In the genomic region with DNA sequence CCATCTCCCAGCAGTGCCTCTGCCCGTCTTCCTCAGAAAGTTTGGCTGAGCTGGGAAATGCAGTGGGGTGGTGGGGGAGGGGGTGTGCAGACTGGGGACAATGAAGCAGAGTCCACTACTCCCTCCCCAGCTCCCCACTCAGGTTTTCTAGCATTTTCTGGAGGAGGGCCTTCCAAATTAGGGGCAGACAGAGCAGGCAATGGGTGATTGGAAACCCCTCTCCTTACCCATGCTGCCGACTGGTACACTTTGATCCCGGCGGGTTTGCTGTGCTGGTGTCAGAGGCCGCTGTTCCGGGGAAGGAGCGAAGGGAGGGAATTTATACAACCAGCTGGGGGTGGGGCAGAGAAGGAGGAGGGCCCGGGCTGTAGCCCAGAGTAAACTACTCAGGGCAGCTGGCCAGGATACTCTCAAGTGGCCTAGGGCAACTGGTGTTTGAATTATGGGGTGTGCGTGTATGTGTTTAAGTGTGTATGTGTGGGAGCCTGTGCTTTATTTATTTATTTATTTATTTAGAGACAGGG, we compare ENCODE assay signal across 9 cellular contexts. TPM values are rescaled to one million over a fixed set of nuclear protein-coding genes. Genes with fewer than 3 reads are reported as not detected.
DNase-seq lines count a peak whose midpoint lies in the region; ATAC-seq, FAIRE-seq and TF ChIP-seq lines count a peak whose summit lies in the region.
"Had no signal": no experiment of that assay in that cellular context is flagged by ENCODE, and none has a peak within 500 bp of the region (broad histone marks: within the 10 kb centered on the region; RNA-seq: fewer than 3 reads in every experiment).

A gene (minus strand): TSS at position 295 of the 524 bp plus-strand sequence. CDS start 64 bp downstream, at position 231.

- TF ChIP-seq POLR2A in H1 (IDR thresholded peaks at IDR 0.05; ENCODE audit: control extremely low read depth in 1 of 2, low read depth in 2 of 2, low read length in 2 of 2) (peak in 1 of 2 experiments; percentile 73; a peak in 2 of 3 replicates), testis (IDR thresholded peaks at IDR 0.05) (no peak)

- H3K9me3 ChIP-seq in H1 (ENCODE audit: insufficient read depth in 2 of 2, low read depth in 1 of 2, low read length in 1 of 2) = no peaks in the 10 kb centered on the region
- no peaks in the 10 kb centered on the region for H3K9me3 ChIP-seq in liver (ENCODE audit: control insufficient read depth in 4 of 4, low read length in 3 of 4)
- H3K9me3 ChIP-seq in testis = no peaks in the 10 kb centered on the region
- no peaks in the 10 kb centered on the region for H3K9me3 ChIP-seq in effector memory CD4-positive, alpha-beta T cell (ENCODE audit: control insufficient read depth, low read length)

- WGBS in H1 (ENCODE audit: extremely low coverage in 1 of 2, insufficient coverage in 1 of 2, insufficient read length in 1 of 2, insufficient replicate concordance in 2 of 2, low coverage in 1 of 2, low lambda C conversion rate in 2 of 2, missing lambda C conversion rate in 1 of 2), 2 experiments = 22% methylated on average over 9 of the region's 9 CpGs; no CpG with 5 or more reads in 1 of the 2 experiments
- WGBS in liver = 16% methylated on average over 9 of the region's 9 CpGs
- WGBS in testis, 2 donors = 32 to 66% methylated on average over 9 of the region's 9 CpGs

- no peak for ATAC-seq in GM18517 (IDR thresholded peaks at IDR 0.05; ENCODE audit: unreplicated experiment)

- CTCF ChIA-PET in H1 (lab: Charles Lee; ENCODE audit: partially characterized antibody) = interaction anchor here (0.5 to 1.7 kb wide), 9 partner anchors 16 to 72 kb away, joined by 3 to 5 read pairs (median 4); a partner anchor contains a TSS

- H3K23ac ChIP-seq in H1 (ENCODE audit: insufficient read length) = no peak within 1 kb of the TSS

- intact Hi-C loops in testis (cut with DNase I; ENCODE audit: low total_unique reads) = no loop called here

- H3K9ac ChIP-seq in H1 (replicated peaks in 1 of 4; ENCODE audit: extremely low read depth in 1 of 4, low read depth in 3 of 4, low read length in 3 of 4) (peak within 1 kb of the TSS in 3 of 4 experiments; percentile 16 to 49 (median 28); a peak in 4 of 7 replicates), liver (ENCODE audit: low read depth in 1 of 2, low read length in 2 of 2) (peak within 1 kb of the TSS; percentile 70 to 91)

- peaks cover 2% of the 10 kb centered on the region; the same call in 1 of the 2 replicates for H3K23me2 ChIP-seq in H1 (ENCODE audit: low read depth, low read length)

- H4K20me1 ChIP-seq in H1 (replicated peaks in 1 of 2; ENCODE audit: control insufficient read depth in 1 of 2, insufficient read depth in 2 of 2, low read length in 2 of 2) = no peaks in the 10 kb centered on the region

- peak within 1 kb of the TSS; percentile 66; the same call in 1 of the 2 replicates for H2BK5ac ChIP-seq in H1 (ENCODE audit: low read depth, low read length)

- H3K79me1 ChIP-seq in H1 (ENCODE audit: low read depth, low read length) = no peaks in the 10 kb centered on the region

- H2AK5ac ChIP-seq in H1 (ENCODE audit: low read depth, low read length) = 0 out of 2 replicates have a peak within 1 kb of the TSS, but pooled peaks have one; percentile 1

- H2AFZ ChIP-seq in H1 (ENCODE audit: low read length) = peak within 1 kb of the TSS; percentile 24

- no peak for TF ChIP-seq CTCF in H1 (IDR thresholded peaks at IDR 0.05; ENCODE audit: control extremely low read depth in 1 of 3, insufficient read depth in 1 of 3, low read depth in 1 of 3, low read length in 3 of 3)
- no peak for TF ChIP-seq CTCF in liver (IDR thresholded peaks at IDR 0.05; ENCODE audit: low read depth, low read length, missing input control)
- no peak for TF ChIP-seq CTCF in testis (IDR thresholded peaks at IDR 0.05)

- H2BK15ac ChIP-seq in H1 (ENCODE audit: low read length) = peak within 1 kb of the TSS; percentile 95

- H3K4me2 ChIP-seq in H1 (ENCODE audit: insufficient read depth in 1 of 2, low read depth in 2 of 2, low read length in 2 of 2) = peak within 1 kb of the TSS; percentile 59 to 60

- POLR2A ChIA-PET in H1 (lab: Charles Lee; ENCODE audit: partially characterized antibody) = interaction anchor here (0.6 to 2.1 kb wide), 11 partner anchors 9 to 75 kb away, joined by 3 to 12 read pairs (median 4); a partner anchor contains a TSS

- peak within 1 kb of the TSS; percentile 77 for H4K91ac ChIP-seq in H1 (replicated peaks; ENCODE audit: insufficient read length, low read length)

- H3K14ac ChIP-seq in H1 (ENCODE audit: insufficient read length) = no peak within 1 kb of the TSS

- peak within 1 kb of the TSS; percentile 22 for H4K8ac ChIP-seq in H1 (ENCODE audit: extremely low read depth, insufficient read depth, low read length)

- no peaks in the 10 kb centered on the region for H3K27me3 ChIP-seq in H1 (replicated peaks in 1 of 4; ENCODE audit: control insufficient read depth in 3 of 4, extremely low read depth in 1 of 4, insufficient read depth in 3 of 4, low read length in 3 of 4)
- H3K27me3 ChIP-seq in liver (ENCODE audit: control insufficient read depth in 4 of 4, insufficient read depth in 4 of 4, low read length in 3 of 4) = no peaks in the 10 kb centered on the region
- H3K27me3 ChIP-seq in testis = no peaks in the 10 kb centered on the region
- no peaks in the 10 kb centered on the region for H3K27me3 ChIP-seq in effector memory CD4-positive, alpha-beta T cell (replicated peaks; ENCODE audit: control insufficient read depth, insufficient read depth, low read length, poor library complexity, severe bottlenecking)

- TF ChIP-seq EP300 in H1 (IDR thresholded peaks at IDR 0.05; ENCODE audit: borderline replicate concordance in 1 of 2, low read depth in 2 of 2, low read length in 2 of 2) = no peak

- TF ChIP-seq RAD21 in H1 (IDR thresholded peaks at IDR 0.05 in 1 of 2, conservative IDR thresholded peaks at IDR 0.05 in 1 of 2; ENCODE audit: low read depth in 2 of 2, low read length in 2 of 2) = no peak
- peak in 1 of 2 donors; percentile 31 for TF ChIP-seq RAD21 in liver (IDR thresholded peaks at IDR 0.05)

- H2BK20ac ChIP-seq in H1 (ENCODE audit: low read length) = no peak within 1 kb of the TSS; the same call in 1 of the 2 replicates

- H3K36me3 ChIP-seq in H1 (ENCODE audit: control insufficient read depth in 2 of 4, insufficient read depth in 4 of 4, low read length in 3 of 4) = no peaks in the 10 kb centered on the region; a peak in 1 of 8 replicates
- H3K36me3 ChIP-seq in liver (ENCODE audit: control insufficient read depth in 4 of 4, insufficient read depth in 3 of 4, low read depth in 1 of 4, low read length in 3 of 4) = peaks cover 0 to 2% (median 0%) of the 10 kb centered on the region in 4 donors
- no peaks in the 10 kb centered on the region for H3K36me3 ChIP-seq in testis (ENCODE audit: low read depth, missing control alignments)
- no peaks in the 10 kb centered on the region for H3K36me3 ChIP-seq in effector memory CD4-positive, alpha-beta T cell (ENCODE audit: control insufficient read depth, insufficient read depth, low read length)

- H3K4me1 ChIP-seq in H1 (replicated peaks in 1 of 4; ENCODE audit: control insufficient read depth in 3 of 4, insufficient read depth in 4 of 4, low read length in 3 of 4) = peaks cover 0 to 11% (median 8%) of the 10 kb centered on the region in 4 experiments; a peak in 6 of 7 replicates
- H3K4me1 ChIP-seq in liver (ENCODE audit: control insufficient read depth in 4 of 4, insufficient read depth in 4 of 4, low read length in 3 of 4) = peaks cover 18 to 50% (median 43%) of the 10 kb centered on the region in 4 donors
- peaks cover 15% of the 10 kb centered on the region for H3K4me1 ChIP-seq in testis
- no peaks in the 10 kb centered on the region for H3K4me1 ChIP-seq in effector memory CD4-positive, alpha-beta T cell (ENCODE audit: control insufficient read depth, insufficient read depth, low read length, poor library complexity, severe bottlenecking)

- no peaks in the 10 kb centered on the region for H3K79me2 ChIP-seq in H1 (ENCODE audit: control insufficient read depth in 1 of 2, insufficient read depth in 2 of 2, low read length in 2 of 2)

- no peak within 1 kb of the TSS for H4K5ac ChIP-seq in H1 (ENCODE audit: insufficient read length, low read depth, low read length)

- H2BK120ac ChIP-seq in H1 (replicated peaks; ENCODE audit: low read depth, low read length) = peak within 1 kb of the TSS; percentile 85

- peak within 1 kb of the TSS; percentile 84; the same call in 1 of the 2 replicates for H2BK12ac ChIP-seq in H1 (ENCODE audit: low read depth, low read length)

- H3K27ac ChIP-seq in H1 (ENCODE audit: low read depth, low read length) = no peak within 1 kb of the TSS
- peak within 1 kb of the TSS; percentile 85 to 86 for H3K27ac ChIP-seq in liver (ENCODE audit: low read depth in 1 of 2, low read length in 2 of 2)
- H3K27ac ChIP-seq in testis = peak within 1 kb of the TSS; percentile 34 to 61
- no peak within 1 kb of the TSS for H3K27ac ChIP-seq in effector memory CD4-positive, alpha-beta T cell (ENCODE audit: insufficient read depth, low read length, poor library complexity, severe bottlenecking)

- H3K4ac ChIP-seq in H1 (replicated peaks; ENCODE audit: insufficient read length, low read depth, low read length) = peak within 1 kb of the TSS; percentile 96

- no peak for FAIRE-seq in H1 (lab: Jason Lieb, UNC)

- H3K4me3 ChIP-seq in H1 (ENCODE audit: extremely low read depth in 1 of 4, insufficient read depth in 2 of 4, low read depth in 3 of 4, low read length in 4 of 4) (peak within 1 kb of the TSS; percentile 11 to 55 (median 31); a peak in 7 of 8 replicates), liver (ENCODE audit: low read depth in 1 of 3, low read length in 3 of 3) (peak within 1 kb of the TSS; percentile 67 to 77 (median 76)), testis (peak within 1 kb of the TSS; percentile 6 to 26)
- no peak within 1 kb of the TSS for H3K4me3 ChIP-seq in effector memory CD4-positive, alpha-beta T cell (ENCODE audit: insufficient read depth, low read depth, low read length, poor library complexity, severe bottlenecking)

- DNase-seq in DMS53 (lab: John Stamatoyannopoulos, UW) (peak; percentile 95), NCI-H345 treated with DMSO at 0.1 percent for 48 hours (lab: John Stamatoyannopoulos, UW; ENCODE audit: unreplicated experiment) (peak; percentile 95), H1 (ENCODE audit: low read depth in 1 of 2, low spot score in 2 of 2) (peak; percentile 19 to 76), testis (peak; percentile 84), GDM1 (lab: John Stamatoyannopoulos, UW) (no peak)
- DNase-seq in effector memory CD4-positive, alpha-beta T cell = no peak
- DNase-seq: naive B cell had no signal

- peak within 1 kb of the TSS; percentile 53 for H3K56ac ChIP-seq in H1 (replicated peaks; ENCODE audit: insufficient read length, low read depth, low read length)

- H3K18ac ChIP-seq in H1 (ENCODE audit: extremely low read depth, low read length) = peak within 1 kb of the TSS; percentile 90

RNA-seq across cellular contexts. Expression of the gene that starts here (rescaled TPM):
- 15.3 and 20.0 TPM in 2 replicates for total RNA-seq in H1 (2021; fragmentation: NEBNext Ultra II Directional; extraction: Animal tissue kit (Norgen Biotek cat#: 25700))
- polyA plus RNA-seq in H1 (2011; rRNA removed) = 32.4 and 39.4 TPM in 2 replicates
- polyA plus RNA-seq in H1 (2011; cell fraction: cytosol; rRNA removed) = 39.9 TPM
- polyA plus RNA-seq in H1 (2011; cell fraction: nucleus; rRNA removed) = 120 TPM
- 22.5 to 28.2 TPM (median 25.5 TPM) in 4 replicates for polyA plus RNA-seq in H1 (2012, experiment 1 of 2)
- polyA plus RNA-seq in H1 (2012, experiment 2 of 2) = 18.5 TPM
- polyA plus RNA-seq in H1 (2013, experiment 1 of 2) = 11.7 TPM
- 10.3 TPM for polyA plus RNA-seq in H1 (2013, experiment 2 of 2)
- polyA minus RNA-seq in H1 (2011; rRNA and poly(A)+ RNA removed) = 18.6 and 27.3 TPM in 2 replicates
- 12.6 TPM for polyA minus RNA-seq in H1 (2011; cell fraction: cytosol; rRNA and poly(A)+ RNA removed)
- polyA minus RNA-seq in H1 (2011; cell fraction: nucleus; rRNA and poly(A)+ RNA removed) = 12.8 TPM
- 100 to 1,000 TPM; 152 to 387 TPM for total RNA-seq in liver
- 100 to 1,000 TPM; 141 to 209 TPM for polyA plus RNA-seq in liver
- 10 to 100 TPM; 13.0 to 15.1 TPM for total RNA-seq in testis
- polyA plus RNA-seq in testis (ENCODE audit: insufficient read depth, low read depth, low replicate concordance) = 31.8 TPM

Comparison
In these comparisons a context has a peak if more than half of its experiments do, and no peak if none do; other contexts are left out.
1. DNase-seq: peak in DMS53 (single experiment), NCI-H345 treated with DMSO at 0.1 percent for 48 hours (single experiment), H1 (2 of 2) and testis (single experiment); none in GDM1 (single experiment) and effector memory CD4-positive, alpha-beta T cell (0 of 3).
2. H3K27ac ChIP-seq: peak in liver (2 of 2) and testis (2 of 2); none in H1 (single experiment) and effector memory CD4-positive, alpha-beta T cell (single experiment).